ENCODE assay signal across 8 cellular contexts in the genomic region with DNA sequence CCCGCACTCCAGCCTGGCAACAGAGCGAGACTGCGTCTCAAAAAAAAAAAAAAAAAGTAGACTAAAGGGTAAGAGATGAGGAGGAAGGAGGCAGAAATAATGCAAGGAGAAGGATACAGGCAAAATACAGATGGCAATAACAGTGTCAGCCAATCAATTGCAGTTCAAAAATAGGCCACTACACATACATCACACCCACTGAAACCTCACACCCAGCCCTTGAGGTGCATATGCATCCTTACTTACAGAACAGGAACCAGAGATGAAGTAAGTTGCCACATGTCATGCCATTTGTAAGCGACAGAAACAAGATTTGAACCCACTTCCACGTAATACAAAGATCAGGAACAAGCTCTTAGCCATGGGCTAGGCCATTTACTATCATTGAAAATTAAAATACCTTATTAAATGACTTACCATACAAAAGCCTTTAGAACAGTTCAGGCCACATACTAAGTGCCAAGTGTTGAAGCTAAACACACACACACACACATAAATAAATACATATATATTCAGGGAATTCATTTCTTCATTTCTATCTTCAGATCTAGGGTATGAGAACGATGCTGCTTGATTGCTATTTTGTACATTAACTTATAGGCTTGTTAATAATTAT.
A peak's percentile ranks its signal among the peaks of the same experiment; 100 is the strongest.
DNase-seq lines count a peak whose midpoint lies in the region; ATAC-seq and TF ChIP-seq lines count a peak whose summit lies in the region.

No MANE protein-coding gene starts in this region.

- no peak for TF ChIP-seq CTCF in HL-60 (IDR thresholded peaks at IDR 0.05; ENCODE audit: insufficient read depth, low read length)
- no peak for TF ChIP-seq CTCF in activated B cell treated with CpG ODN at 0.5 μM for 24 hours (IDR thresholded peaks at IDR 0.05)

- intact Hi-C loops in activated B cell treated with CpG ODN at 0.5 μM for 24 hours (cut with micrococcal nuclease): no loop called here

- H3K27ac ChIP-seq in HL-60 (replicated peaks): peak overlapping the region; percentile 89

- POLR2A ChIA-PET in activated B cell treated with CpG ODN at 0.5 μM for 24 hours (lab: Charles Lee): interaction anchor here (1.3 to 1.4 kb wide), 2 partner anchors 12 to 58 kb away, joined by 7 to 9 read pairs; no protein-coding TSS in a partner anchor

- peak; percentile 69 for ATAC-seq in activated B cell treated with CpG ODN at 0.5 μM for 24 hours (ENCODE audit: low read depth)
- ATAC-seq in effector memory CD8-positive, alpha-beta T cell (replicated peaks): peak; percentile 95
- ATAC-seq in GM21717 (IDR thresholded peaks at IDR 0.05; ENCODE audit: unreplicated experiment): no peak

- CTCF ChIA-PET in activated B cell treated with CpG ODN at 0.5 μM for 24 hours (lab: Charles Lee): no interaction called here

- no peaks in the 10 kb centered on the region for H3K27me3 Mint-ChIP-seq in activated B cell treated with CpG ODN at 0.5 μM for 24 hours
- H3K27me3 Mint-ChIP-seq in effector memory CD8-positive, alpha-beta T cell: no peaks in the 10 kb centered on the region

- peaks cover 3% of the 10 kb centered on the region for H3K9me3 Mint-ChIP-seq in activated B cell treated with CpG ODN at 0.5 μM for 24 hours
- no peaks in the 10 kb centered on the region for H3K9me3 Mint-ChIP-seq in effector memory CD8-positive, alpha-beta T cell

- H3K4me1 Mint-ChIP-seq in activated B cell treated with CpG ODN at 0.5 μM for 24 hours: peaks cover 30% of the 10 kb centered on the region
- peaks cover 27 to 36% of the 10 kb centered on the region in 2 donors for H3K4me1 Mint-ChIP-seq in effector memory CD8-positive, alpha-beta T cell (ENCODE audit: low read depth in 2 of 2)

- no peak overlapping the region for H3K4me3 Mint-ChIP-seq in activated B cell treated with CpG ODN at 0.5 μM for 24 hours
- peak overlapping the region; percentile 59 to 62 for H3K4me3 Mint-ChIP-seq in effector memory CD8-positive, alpha-beta T cell

- H3K27ac Mint-ChIP-seq in activated B cell treated with CpG ODN at 0.5 μM for 24 hours: peak overlapping the region; percentile 32
- H3K27ac Mint-ChIP-seq in effector memory CD8-positive, alpha-beta T cell: peak overlapping the region; percentile 87 to 89

- DNase-seq in HL-60 (ENCODE audit: low read depth in 1 of 2, low spot score in 1 of 2) (peak; percentile 86 to 91), activated B cell treated with CpG ODN at 0.5 μM for 24 hours (no peak), foreskin melanocyte (no peak), OCI-M1 (lab: John Stamatoyannopoulos, UW) (no peak), pons (ENCODE audit: low spot score) (no peak)
- peak; percentile 52 to 60 (median 57) for DNase-seq in effector memory CD8-positive, alpha-beta T cell
- peak; percentile 9 for DNase-seq in stimulated activated CD8-positive, alpha-beta memory T cell treated with anti-CD3 and anti-CD28 coated beads, Interleukin-15, amount 100 ng/mL, for 1 hour (ENCODE audit: low read depth)

- peaks cover 72% of the 10 kb centered on the region for H3K36me3 Mint-ChIP-seq in activated B cell treated with CpG ODN at 0.5 μM for 24 hours (ENCODE audit: low read depth)
- peaks cover 61% of the 10 kb centered on the region for H3K36me3 Mint-ChIP-seq in effector memory CD8-positive, alpha-beta T cell (ENCODE audit: insufficient read depth)

- H3K27me3 ChIP-seq in HL-60 (ENCODE audit: insufficient read depth, poor library complexity, severe bottlenecking): no peaks in the 10 kb centered on the region

- H3K4me3 ChIP-seq in HL-60 (replicated peaks; ENCODE audit: insufficient read depth, low read length): no peak overlapping the region

Comparison
In these comparisons a context has a peak if more than half of its experiments do, and no peak if none do; other contexts are left out.
1. DNase-seq: peak in HL-60 (2 of 2), effector memory CD8-positive, alpha-beta T cell (3 of 3) and stimulated activated CD8-positive, alpha-beta memory T cell treated with anti-CD3 and anti-CD28 coated beads, Interleukin-15, amount 100 ng/mL, for 1 hour (single experiment); none in activated B cell treated with CpG ODN at 0.5 μM for 24 hours (single experiment), foreskin melanocyte (single experiment), OCI-M1 (single experiment) and pons (single experiment).